28 cellular contexts compared by ENCODE assay signal in the genomic region with DNA sequence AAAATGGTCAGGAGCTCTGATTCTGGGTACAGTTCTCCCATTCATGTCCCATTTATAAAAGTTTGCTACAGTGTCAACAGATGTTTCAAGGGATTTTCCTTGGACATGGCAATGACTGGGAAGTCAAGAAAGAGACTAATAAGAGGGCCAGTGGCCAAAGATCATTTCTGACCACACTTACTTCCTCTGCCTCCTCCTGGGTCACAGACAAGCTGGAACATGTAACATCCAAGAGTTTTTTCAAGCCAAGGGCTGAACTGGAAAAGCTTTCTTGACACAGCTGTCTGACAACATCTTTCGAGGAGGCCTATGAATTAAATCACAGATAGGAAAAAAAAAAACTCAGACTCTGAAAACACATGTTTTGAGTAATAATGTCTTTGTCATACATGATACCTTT. TPM values are rescaled to one million over a fixed set of nuclear protein-coding genes. Genes with fewer than 3 reads are reported as not detected.
A peak's percentile ranks its signal among the peaks of the same experiment; 100 is the strongest.
DNase-seq lines count a peak whose midpoint lies in the region; ATAC-seq, FAIRE-seq and TF ChIP-seq lines count a peak whose summit lies in the region.
"Had no signal": no experiment of that assay in that cellular context is flagged by ENCODE, and none has a peak within 500 bp of the region (broad histone marks: within the 10 kb centered on the region; RNA-seq: fewer than 3 reads in every experiment).

No MANE protein-coding gene starts in this region.

- BruUV-seq in MCF 10A (replicated peaks; lab: Mats Ljungman, UMichigan) = no TSS peak

- no peak overlapping the region for H3K27ac ChIP-seq in breast epithelium
- H3K27ac ChIP-seq in osteoblast (ENCODE audit: low read depth, low read length) = no peak overlapping the region
- H3K27ac ChIP-seq: 22Rv1; BLaER1 treated with 17β-estradiol and CSF1 and Interleukin-3, amounts not matched to agents 10 nM and 100 nM; GM23248; PC-9; SJSA1 had no signal

- POLR2A ChIA-PET in MCF 10A (lab: Yijun Ruan, JAX) = interaction anchor here (1.3 to 1.6 kb wide), 3 partner anchors 8 to 20 kb away, joined by 3 to 5 read pairs (median 5); a partner anchor contains a TSS
- POLR2A ChIA-PET in activated CD4-positive, alpha-beta memory T cell treated with anti-CD3 and anti-CD28 coated beads for 36 hours (lab: Charles Lee) = no interaction called here

- TF ChIP-seq CTCF in MCF 10A (IDR thresholded peaks at IDR 0.05; ENCODE audit: unreplicated experiment) (no peak), breast epithelium (IDR thresholded peaks at IDR 0.05) (no peak), bronchial epithelial cell (IDR thresholded peaks at IDR 0.05; ENCODE audit: insufficient read depth, low read length, severe bottlenecking) (no peak), fibroblast of pulmonary artery (IDR thresholded peaks at IDR 0.05; ENCODE audit: low read length, missing control alignments) (no peak), osteoblast (IDR thresholded peaks at IDR 0.05; ENCODE audit: extremely low read depth, low read depth, low read length) (no peak)

- no peak overlapping the region for H2AFZ ChIP-seq in osteoblast (ENCODE audit: low read length)
- H2AFZ ChIP-seq: GM23248, PC-9 had no signal

- CTCF ChIA-PET in MCF 10A (lab: Yijun Ruan, JAX) = interaction anchor here (0.5 to 2.3 kb wide), 12 partner anchors 14 to 1514 kb away, joined by 3 to 14 read pairs (median 3); no protein-coding TSS in a partner anchor
- CTCF ChIA-PET in activated CD4-positive, alpha-beta memory T cell treated with anti-CD3 and anti-CD28 coated beads for 36 hours (lab: Charles Lee) = interaction anchor here (0.9 to 4.5 kb wide), 4 partner anchors 8 to 213 kb away, joined by 3 to 27 read pairs (median 6); no protein-coding TSS in a partner anchor

- peaks cover 38% of the 10 kb centered on the region for H3K79me2 ChIP-seq in osteoblast (ENCODE audit: insufficient read depth, low read length)

- H3K36me3 ChIP-seq in breast epithelium (no peaks in the 10 kb centered on the region), bronchial epithelial cell (ENCODE audit: control insufficient read depth, insufficient read depth, low read length) (peaks cover 5% of the 10 kb centered on the region), osteoblast (ENCODE audit: insufficient read depth, low read length) (no peaks in the 10 kb centered on the region)
- H3K36me3 ChIP-seq: SJSA1 had no signal

- no peak overlapping the region for H3K4me3 ChIP-seq in breast epithelium
- no peak overlapping the region for H3K4me3 ChIP-seq in bronchial epithelial cell (ENCODE audit: low read depth, low read length)
- no peak overlapping the region for H3K4me3 ChIP-seq in fibroblast of pulmonary artery (replicated peaks; ENCODE audit: low read depth, low read length)
- no peak overlapping the region for H3K4me3 ChIP-seq in osteoblast (ENCODE audit: insufficient read depth, low read length)
- H3K4me3 ChIP-seq: BLaER1 treated with 17β-estradiol and CSF1 and Interleukin-3, amounts not matched to agents 10 nM and 100 nM; GM12878; GM23248; PC-9; SJSA1 had no signal

- H3K27me3 ChIP-seq in breast epithelium (no peaks in the 10 kb centered on the region), bronchial epithelial cell (ENCODE audit: control insufficient read depth, insufficient read depth, low read length) (no peaks in the 10 kb centered on the region), osteoblast (ENCODE audit: insufficient read depth, low read length) (no peaks in the 10 kb centered on the region)
- H3K27me3 ChIP-seq: BLaER1 treated with 17β-estradiol and CSF1 and Interleukin-3, amounts not matched to agents 10 nM and 100 nM; SJSA1 had no signal

- ATAC-seq in GM21825 (IDR thresholded peaks at IDR 0.05; ENCODE audit: unreplicated experiment) (no peak), HG02884 (IDR thresholded peaks at IDR 0.05; ENCODE audit: unreplicated experiment) (no peak)
- ATAC-seq: GM12878 had no signal

- no peak overlapping the region for H3K4me2 ChIP-seq in osteoblast (ENCODE audit: insufficient read depth, low read length)
- H3K4me2 ChIP-seq: PC-9 had no signal

- H3K27me3 Mint-ChIP-seq in MCF 10A (ENCODE audit: insufficient read depth, unreplicated experiment) = no peaks in the 10 kb centered on the region
- no peaks in the 10 kb centered on the region for H3K27me3 Mint-ChIP-seq in activated CD4-positive, alpha-beta memory T cell treated with anti-CD3 and anti-CD28 coated beads for 36 hours
- H3K27me3 Mint-ChIP-seq: CD4-positive, alpha-beta memory T cell; IgD-negative memory B cell had no signal

- peak overlapping the region; percentile 79 for H3K27ac Mint-ChIP-seq in MCF 10A (ENCODE audit: low read depth, unreplicated experiment)
- H3K27ac Mint-ChIP-seq in activated CD4-positive, alpha-beta memory T cell treated with anti-CD3 and anti-CD28 coated beads for 36 hours = no peak overlapping the region
- H3K27ac Mint-ChIP-seq: CD4-positive, alpha-beta memory T cell; H9; HFFc6; IgD-negative memory B cell had no signal

- peaks cover 45% of the 10 kb centered on the region for H3K36me3 Mint-ChIP-seq in MCF 10A (ENCODE audit: insufficient read depth, unreplicated experiment)
- H3K36me3 Mint-ChIP-seq in activated CD4-positive, alpha-beta memory T cell treated with anti-CD3 and anti-CD28 coated beads for 36 hours = peaks cover 18% of the 10 kb centered on the region

- peaks cover 8% of the 10 kb centered on the region for H3K9me3 Mint-ChIP-seq in MCF 10A (ENCODE audit: unreplicated experiment)
- peaks cover 5% of the 10 kb centered on the region for H3K9me3 Mint-ChIP-seq in activated CD4-positive, alpha-beta memory T cell treated with anti-CD3 and anti-CD28 coated beads for 36 hours
- H3K9me3 Mint-ChIP-seq: H9, HFFc6 had no signal

- H3K9me3 ChIP-seq in breast epithelium (peaks cover 0 to 11% of the 10 kb centered on the region in 2 donors), osteoblast (ENCODE audit: low read depth, low read length) (no peaks in the 10 kb centered on the region)
- H3K9me3 ChIP-seq: Caco-2, SJSA1 had no signal

- FAIRE-seq in bronchial epithelial cell (lab: Jason Lieb, UNC) = no peak
- FAIRE-seq: GM12878 had no signal

- no peak for TF ChIP-seq POLR2A in breast epithelium (IDR thresholded peaks at IDR 0.05)

- no peak overlapping the region for H3K4me3 Mint-ChIP-seq in MCF 10A (ENCODE audit: unreplicated experiment)
- H3K4me3 Mint-ChIP-seq in activated CD4-positive, alpha-beta memory T cell treated with anti-CD3 and anti-CD28 coated beads for 36 hours = no peak overlapping the region
- H3K4me3 Mint-ChIP-seq: CD4-positive, alpha-beta memory T cell; H9; HFFc6; IgD-negative memory B cell had no signal

- DNase-seq in MCF 10A (ENCODE audit: unreplicated experiment) (peak; percentile 45), breast epithelium (ENCODE audit: low spot score in 2 of 2) (no peak), bronchial epithelial cell (ENCODE audit: low read depth) (peak; percentile 74), fibroblast of pulmonary artery (ENCODE audit: low read depth) (peak; percentile 26), osteoblast (ENCODE audit: insufficient read length, low spot score, missing footprints) (peak; percentile 6)
- DNase-seq in activated CD4-positive, alpha-beta memory T cell treated with anti-CD3 and anti-CD28 coated beads for 36 hours = no peak
- DNase-seq: ACHN; Caco-2; CD4-positive, alpha-beta memory T cell; DMS 273 treated with DMSO at 0.1 percent for 48 hours; DMS79 treated with DMSO at 0.1 percent for 48 hours; GM23248; H9; HFFc6; NCI-H1417 treated with DMSO at 0.1 percent for 48 hours; NCI-H187 treated with DMSO at 0.1 percent for 48 hours; NCI-H2227 treated with DMSO at 0.1 percent for 48 hours; NCI-H510A treated with DMSO at 0.1 percent for 48 hours; NCI-H748 treated with DMSO at 0.1 percent for 48 hours; PC-9; RPMI8226 had no signal

- H4K20me1 ChIP-seq in osteoblast (ENCODE audit: insufficient read depth, low read length) = peaks cover 26% of the 10 kb centered on the region

- H3K4me1 Mint-ChIP-seq in MCF 10A (ENCODE audit: insufficient read depth, unreplicated experiment) = peaks cover 15% of the 10 kb centered on the region
- peaks cover 8% of the 10 kb centered on the region for H3K4me1 Mint-ChIP-seq in activated CD4-positive, alpha-beta memory T cell treated with anti-CD3 and anti-CD28 coated beads for 36 hours (ENCODE audit: low read depth)
- H3K4me1 Mint-ChIP-seq: H9 had no signal

- no peaks in the 10 kb centered on the region for H3K4me1 ChIP-seq in breast epithelium
- no peaks in the 10 kb centered on the region for H3K4me1 ChIP-seq in osteoblast (ENCODE audit: insufficient read depth, low read length)
- H3K4me1 ChIP-seq: Caco-2, SJSA1 had no signal

- intact Hi-C loops in MCF 10A (cut with micrococcal nuclease) = no loop called here
- intact Hi-C loops in breast epithelium (cut with DNase I; ENCODE audit: low total_unique reads) = no loop called here
- intact Hi-C loops in activated CD4-positive, alpha-beta memory T cell treated with anti-CD3 and anti-CD28 coated beads for 36 hours (cut with micrococcal nuclease) = no loop called here

RNA-seq across cellular contexts. Expression of a gene that starts 8.7 kb away (rescaled TPM):
- 38.7 and 39.8 TPM in 2 replicates for total RNA-seq in MCF 10A (2022)
- 10 to 100 TPM; 38.3 to 61.6 (median 53.6) TPM for total RNA-seq in breast epithelium
- 7.8 and 9.2 TPM in 2 replicates for total RNA-seq in bronchial epithelial cell
- total RNA-seq in osteoblast = 39.5 and 52.5 TPM in 2 replicates
- total RNA-seq in activated CD4-positive, alpha-beta memory T cell treated with anti-CD3 and anti-CD28 coated beads for 36 hours = 10 to 100 TPM; 23.7 to 28.1 TPM

RNA-seq across cellular contexts. Expression of a gene that starts 15.6 kb away (rescaled TPM):
- total RNA-seq in MCF 10A (2022) = 14.2 and 23.9 TPM in 2 replicates
- total RNA-seq in breast epithelium = 10 to 100 TPM in 2 of 3 donors, 1 to 10 TPM in 1; 5.6 to 16.1 (median 16.0) TPM
- 6.3 and 10.0 TPM in 2 replicates for total RNA-seq in bronchial epithelial cell
- total RNA-seq in osteoblast = 9.8 and 18.6 TPM in 2 replicates
- total RNA-seq in activated CD4-positive, alpha-beta memory T cell treated with anti-CD3 and anti-CD28 coated beads for 36 hours = 10 to 100 TPM; 42.7 to 43.6 TPM
- total RNA-seq: Caco-2 had no signal

Comparison
In these comparisons a context has a peak if more than half of its experiments do, and no peak if none do; other contexts are left out.
1. DNase-seq: peak in MCF 10A (single experiment), bronchial epithelial cell (single experiment), fibroblast of pulmonary artery (single experiment) and osteoblast (single experiment); none in breast epithelium (0 of 2) and activated CD4-positive, alpha-beta memory T cell treated with anti-CD3 and anti-CD28 coated beads for 36 hours (single experiment).